18 cellular contexts compared by ENCODE assay signal in the genomic region with DNA sequence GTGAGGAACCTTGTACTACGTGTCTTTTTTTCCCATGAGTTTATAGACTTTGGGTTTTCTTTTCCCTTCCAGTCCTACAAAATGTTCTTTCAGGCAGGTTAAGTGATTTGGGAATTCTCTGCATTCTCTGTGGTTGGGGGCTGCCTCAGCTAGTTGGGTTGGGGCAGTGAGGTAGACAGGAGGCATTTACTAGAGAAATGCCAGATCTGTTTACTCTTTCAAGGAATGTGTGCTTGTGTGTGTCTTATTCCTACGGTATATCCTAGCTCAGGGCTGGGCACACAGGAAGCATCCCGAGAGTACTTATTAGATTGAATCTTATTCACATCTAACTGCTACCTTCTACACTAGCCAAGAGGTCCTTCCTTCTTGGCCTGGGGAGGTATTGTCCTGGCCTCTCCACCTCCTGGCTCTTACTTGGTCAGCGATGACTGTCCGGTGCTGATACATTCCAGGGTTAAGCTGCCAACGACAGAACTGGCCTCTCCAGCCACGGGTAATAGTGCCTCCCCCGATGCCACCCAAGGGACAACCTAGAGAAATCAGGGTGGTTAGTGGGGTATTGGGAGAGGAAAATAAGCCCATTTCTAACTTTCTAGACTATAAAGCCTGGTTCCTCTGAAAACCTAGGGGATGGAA. TPM values are rescaled to one million over a fixed set of nuclear protein-coding genes. Genes with fewer than 3 reads are reported as not detected.
DNase-seq lines count a peak whose midpoint lies in the region; ATAC-seq, FAIRE-seq and TF ChIP-seq lines count a peak whose summit lies in the region.
"Had no signal": no experiment of that assay in that cellular context is flagged by ENCODE, and none has a peak within 500 bp of the region (broad histone marks: within the 10 kb centered on the region; RNA-seq: fewer than 3 reads in every experiment).

No MANE protein-coding gene starts in this region.

- peak overlapping the region; percentile 68 for H2BK12ac ChIP-seq in trophoblast cell (ENCODE audit: low read length)

- no peak overlapping the region for H3K18ac ChIP-seq in trophoblast cell (ENCODE audit: low read length)

- no peak for ATAC-seq in upper lobe of left lung (ENCODE audit: low FRiP score in 2 of 2)
- ATAC-seq: GM12878, K562, PC-3 had no signal

- H3F3A ChIP-seq in Loucy (ENCODE audit: low read depth) = no peaks in the 10 kb centered on the region

- H4K20me1 ChIP-seq in Loucy (ENCODE audit: insufficient read depth, low read length, poor library complexity, severe bottlenecking) = peaks cover 36% of the 10 kb centered on the region

- H3K36me3 Mint-ChIP-seq in endothelial cell (ENCODE audit: low read depth, unreplicated experiment) = peaks cover 62% of the 10 kb centered on the region

- H3K23ac ChIP-seq in trophoblast cell (ENCODE audit: low read length) = no peak overlapping the region

- H3K9me3 ChIP-seq in Loucy (ENCODE audit: insufficient read depth, low read depth, low read length) (no peaks in the 10 kb centered on the region), trophoblast cell (ENCODE audit: insufficient read depth, low read depth, low read length) (peaks cover 1% of the 10 kb centered on the region), upper lobe of left lung (no peaks in the 10 kb centered on the region), small intestine (ENCODE audit: control insufficient read depth, low read depth) (no peaks in the 10 kb centered on the region)
- H3K9me3 ChIP-seq: BE2C had no signal

- no peak overlapping the region for H4K8ac ChIP-seq in trophoblast cell (ENCODE audit: low read depth, low read length)

- H3K4me3 Mint-ChIP-seq in endothelial cell (ENCODE audit: unreplicated experiment) = peak overlapping the region; percentile 77

- peak overlapping the region; percentile 5 for H4K12ac ChIP-seq in trophoblast cell (ENCODE audit: low read depth, low read length)

- H3K9me2 ChIP-seq in Loucy (replicated peaks; ENCODE audit: low read depth, low read length) = no peaks in the 10 kb centered on the region

- no peak for TF ChIP-seq EP300 in upper lobe of left lung (IDR thresholded peaks at IDR 0.05)

- no peak overlapping the region for H3K27ac Mint-ChIP-seq in endothelial cell (ENCODE audit: unreplicated experiment)

- H3K27ac ChIP-seq in trophoblast cell (ENCODE audit: low read depth, low read length) (peak overlapping the region; percentile 84), upper lobe of left lung (peak overlapping the region in 3 of 4 donors; percentile 37 to 43 (median 38)), small intestine (ENCODE audit: low read depth in 1 of 2, low read length in 1 of 2) (peak overlapping the region in 1 of 2 donors; percentile 14)
- H3K27ac ChIP-seq: RWPE1 had no signal

- H3K14ac ChIP-seq in trophoblast cell (ENCODE audit: low read length) = no peak overlapping the region

- TF ChIP-seq POLR2A in upper lobe of left lung (IDR thresholded peaks at IDR 0.05) = no peak

- TF ChIP-seq CTCF in Loucy (conservative IDR thresholded peaks at IDR 0.05; ENCODE audit: low read length) = no peak
- TF ChIP-seq CTCF in endothelial cell (IDR thresholded peaks at IDR 0.05; ENCODE audit: unreplicated experiment) = no peak
- TF ChIP-seq CTCF in upper lobe of left lung (IDR thresholded peaks at IDR 0.05) = no peak

- no peak overlapping the region for H4K91ac ChIP-seq in trophoblast cell (ENCODE audit: low read depth, low read length)

- H3K4me1 ChIP-seq in Loucy (ENCODE audit: insufficient read depth, low read length, poor library complexity, severe bottlenecking) (peaks cover 38% of the 10 kb centered on the region), trophoblast cell (ENCODE audit: control insufficient read depth in 1 of 2, insufficient read depth in 2 of 2, low read length in 2 of 2) (peaks cover 25 to 32% of the 10 kb centered on the region in 2 experiments), upper lobe of left lung (peaks cover 21 to 52% (median 37%) of the 10 kb centered on the region in 4 donors), small intestine (ENCODE audit: control insufficient read depth in 2 of 2, insufficient read depth in 1 of 2, low read depth in 1 of 2, low read length in 1 of 2) (peaks cover 0 to 11% of the 10 kb centered on the region in 2 donors)

- no peak overlapping the region for H3K9ac ChIP-seq in Loucy (ENCODE audit: low read depth, low read length, poor library complexity, severe bottlenecking)
- no peak overlapping the region for H3K9ac ChIP-seq in trophoblast cell (ENCODE audit: low read length)

- WGBS in trophoblast cell (ENCODE audit: extremely low coverage, insufficient coverage, insufficient read length) = no CpG with 5 or more reads among the region's 8 CpGs
- 84 to 88% methylated on average over 8 of the region's 8 CpGs for WGBS in upper lobe of left lung, 2 donors
- WGBS in small intestine, 3 donors = 83 to 87% (median 87%) methylated on average over 8 of the region's 8 CpGs

- DNase-seq in endothelial cell (ENCODE audit: low spot score) (no peak), trophoblast cell (no peak), upper lobe of left lung (no peak), epidermal melanocyte (ENCODE audit: insufficient read length, low spot score) (no peak), NCI-H128 (lab: John Stamatoyannopoulos, UW; ENCODE audit: unreplicated experiment) (no peak), small intestine (no peak)
- DNase-seq: BE2C, DMS 273 treated with DMSO at 0.1 percent for 48 hours, GDM1, GOT3, NCI-H2081 treated with DMSO at 0.1 percent for 48 hours, NCI-H510A treated with DMSO at 0.1 percent for 48 hours, NCI-H82, PC-3 had no signal

- no peak overlapping the region for H3K4ac ChIP-seq in trophoblast cell (ENCODE audit: low read depth, low read length)

- H2BK5ac ChIP-seq in trophoblast cell (ENCODE audit: low read depth, low read length, poor library complexity) = peak overlapping the region; percentile 39

- H2BK120ac ChIP-seq in trophoblast cell (ENCODE audit: insufficient read depth, low read length, poor library complexity) = no peak overlapping the region

- no peak for FAIRE-seq in small intestine (lab: Jason Lieb, UNC)
- FAIRE-seq: GM12878, K562 had no signal

- H3K4me3 ChIP-seq in Loucy (ENCODE audit: low read length, poor library complexity, severe bottlenecking) (no peak overlapping the region), trophoblast cell (ENCODE audit: low read depth, low read length) (no peak overlapping the region), upper lobe of left lung (no peak overlapping the region), small intestine (ENCODE audit: low read depth in 1 of 2, low read length in 2 of 2) (no peak overlapping the region)
- H3K4me3 ChIP-seq: GM12878, K562 had no signal

- peaks cover 6% of the 10 kb centered on the region for H3K27me3 Mint-ChIP-seq in endothelial cell (ENCODE audit: unreplicated experiment)

- H2AK5ac ChIP-seq in trophoblast cell (ENCODE audit: low read length) = no peak overlapping the region

- peaks cover 5% of the 10 kb centered on the region for H3K79me1 ChIP-seq in trophoblast cell (ENCODE audit: low read length)

- H3K9me3 Mint-ChIP-seq in endothelial cell (ENCODE audit: unreplicated experiment) = no peaks in the 10 kb centered on the region

- H3K79me2 ChIP-seq in Loucy (ENCODE audit: insufficient read depth, low read length) (peaks cover 51% of the 10 kb centered on the region), trophoblast cell (ENCODE audit: control insufficient read depth, insufficient read depth, low read length, poor library complexity) (peaks cover 19% of the 10 kb centered on the region)

- no peak overlapping the region for H2AFZ ChIP-seq in Loucy (ENCODE audit: low read length)
- no peak overlapping the region for H2AFZ ChIP-seq in trophoblast cell (ENCODE audit: insufficient read depth, low read length, poor library complexity)

- H3K36me3 ChIP-seq in Loucy (ENCODE audit: insufficient read depth, low read length) = peaks cover 22% of the 10 kb centered on the region; the same call in 1 of the 2 replicates
- peaks cover 30 to 47% of the 10 kb centered on the region in 2 experiments for H3K36me3 ChIP-seq in trophoblast cell (ENCODE audit: control insufficient read depth in 1 of 2, insufficient read depth in 2 of 2, low read length in 2 of 2)
- H3K36me3 ChIP-seq in upper lobe of left lung = peaks cover 27 to 60% (median 53%) of the 10 kb centered on the region in 4 donors
- H3K36me3 ChIP-seq in small intestine (ENCODE audit: control insufficient read depth in 2 of 2, insufficient read depth in 2 of 2, low read length in 2 of 2) = peaks cover 17 to 33% of the 10 kb centered on the region in 2 donors

- peaks cover 44% of the 10 kb centered on the region for H3K4me1 Mint-ChIP-seq in endothelial cell (ENCODE audit: unreplicated experiment)

- peak overlapping the region; percentile 23 for H3K4me2 ChIP-seq in Loucy (ENCODE audit: low read depth, low read length, poor library complexity, severe bottlenecking)
- H3K4me2 ChIP-seq in trophoblast cell (ENCODE audit: low read length) = peak overlapping the region; percentile 41

- no peaks in the 10 kb centered on the region for H3K27me3 ChIP-seq in Loucy (ENCODE audit: insufficient read depth, low read length, poor library complexity, severe bottlenecking)
- no peaks in the 10 kb centered on the region for H3K27me3 ChIP-seq in trophoblast cell (ENCODE audit: insufficient read depth, low read length)
- no peaks in the 10 kb centered on the region for H3K27me3 ChIP-seq in upper lobe of left lung
- H3K27me3 ChIP-seq in small intestine (ENCODE audit: control insufficient read depth in 2 of 2, insufficient read depth in 2 of 2, low read length in 2 of 2) = no peaks in the 10 kb centered on the region
- H3K27me3 ChIP-seq: BE2C had no signal

RNA-seq across cellular contexts. Expression of gene GBA2, which starts 5.0 kb away (rescaled TPM):
- 200 TPM for total RNA-seq in endothelial cell (ENCODE audit: unreplicated experiment)
- 36.1 and 36.7 TPM in 2 replicates for polyA plus RNA-seq in trophoblast cell (2013)
- 100 to 1,000 TPM in 1 of 6 donors, 10 to 100 TPM in 5; 60.4 to 189 (median 77.0) TPM for total RNA-seq in upper lobe of left lung
- 100 to 1,000 TPM in 2 of 3 donors, 10 to 100 TPM in 1; 63.4 to 176 (median 166) TPM for polyA plus RNA-seq in small intestine

RNA-seq across cellular contexts. Expression of gene RGP1, which starts 5.1 kb away (rescaled TPM):
- 51.4 TPM for total RNA-seq in endothelial cell (ENCODE audit: unreplicated experiment)
- polyA plus RNA-seq in trophoblast cell (2013) = 14.4 TPM in 2 replicates
- 10 to 100 TPM; 20.1 to 34.4 (median 23.5) TPM for total RNA-seq in upper lobe of left lung
- 10 to 100 TPM in 2 of 3 donors, 1 to 10 TPM in 1; 8.1 to 20.9 (median 13.0) TPM for polyA plus RNA-seq in small intestine

RNA-seq across cellular contexts. Expression of gene MSMP, which starts 10.1 kb away (rescaled TPM):
- 2.8 TPM for total RNA-seq in endothelial cell (ENCODE audit: unreplicated experiment)
- not detected in 2 replicates for polyA plus RNA-seq in trophoblast cell (2013)
- 1 to 10 TPM in 2 of 6 donors, not detected in 4; 1.1 to 2.8 TPM for total RNA-seq in upper lobe of left lung
- under 1 TPM in 1 of 3 donors, not detected in 2; 0.52 TPM for polyA plus RNA-seq in small intestine
- polyA plus RNA-seq: K562 had no signal

RNA-seq across cellular contexts. Expression of gene CREB3, which starts 11.5 kb away (rescaled TPM):
- total RNA-seq in endothelial cell (ENCODE audit: unreplicated experiment) (29.2 TPM), upper lobe of left lung (10 to 100 TPM; 27.2 to 61.3 (median 33.5) TPM)
- polyA plus RNA-seq in trophoblast cell (2013) = 32.3 and 32.4 TPM in 2 replicates
- polyA plus RNA-seq in small intestine = 10 to 100 TPM; 26.8 to 31.2 (median 28.6) TPM

RNA-seq across cellular contexts. Expression of gene TLN1, which starts 12.0 kb away (rescaled TPM):
- total RNA-seq in endothelial cell (ENCODE audit: unreplicated experiment) = 370 TPM
- 53.1 and 56.1 TPM in 2 replicates for polyA plus RNA-seq in trophoblast cell (2013)
- total RNA-seq in upper lobe of left lung = 100 to 1,000 TPM; 237 to 557 (median 325) TPM
- polyA plus RNA-seq in small intestine = 100 to 1,000 TPM in 1 of 3 donors, 10 to 100 TPM in 2; 82.1 to 103 (median 88.9) TPM
